ENCODE assay signal across 1 cellular context in genomic region chr15:40161693-40162401, GRCh38.
TF ChIP-seq lines count a peak whose summit lies in the region.

No MANE protein-coding gene starts in this region.

TF ChIP-seq in GM12878, 131 proteins besides CTCF, POLR2A, EP300 and RAD21:
- no peak for TF ChIP-seq GABPA (IDR thresholded peaks at IDR 0.05; ENCODE audit: low read depth)
